Comparison of ENCODE assay signal across 13 cellular contexts in genomic region chr7:116399808-116400207, GRCh38.
DNase-seq lines count a peak whose midpoint lies in the region; FAIRE-seq and TF ChIP-seq lines count a peak whose summit lies in the region.
"Had no signal": no experiment of that assay in that cellular context is flagged by ENCODE, and none has a peak within 500 bp of the region (broad histone marks: within the 10 kb centered on the region; RNA-seq: fewer than 3 reads in every experiment).

No MANE protein-coding gene starts in this region.

- peak; percentile 17 for TF ChIP-seq EP300 in neural cell (conservative IDR thresholded peaks at IDR 0.05; ENCODE audit: poor library complexity, severe bottlenecking)

- no peak for TF ChIP-seq CTCF in epithelial cell of esophagus (IDR thresholded peaks at IDR 0.05; ENCODE audit: insufficient read depth, low read depth, low read length, missing control alignments)
- TF ChIP-seq CTCF in neural cell (IDR thresholded peaks at IDR 0.05; ENCODE audit: poor library complexity, severe bottlenecking) = no peak
- no peak for TF ChIP-seq CTCF in prostate gland (IDR thresholded peaks at IDR 0.05)

- H3K9me2 ChIP-seq in neural cell (ENCODE audit: insufficient read depth, low read length) = no peaks in the 10 kb centered on the region

- no peaks in the 10 kb centered on the region for H3K4me1 ChIP-seq in prostate gland (replicated peaks)

- H4K20me1 ChIP-seq in neural cell (ENCODE audit: insufficient read depth) = no peaks in the 10 kb centered on the region

- H3K36me3 ChIP-seq in neural cell (ENCODE audit: insufficient read depth, low read length) (no peaks in the 10 kb centered on the region), prostate gland (no peaks in the 10 kb centered on the region)

- no peak overlapping the region for H2AFZ ChIP-seq in neural cell (ENCODE audit: low read depth, low read length)

- H3K27me3 ChIP-seq in neural cell (ENCODE audit: insufficient read depth, low read depth, low read length) (no peaks in the 10 kb centered on the region), prostate gland (replicated peaks; ENCODE audit: insufficient read depth) (no peaks in the 10 kb centered on the region)

- H3K4me2 ChIP-seq in neural cell (ENCODE audit: low read length) = no peak overlapping the region

- H3K27ac ChIP-seq in neural cell (ENCODE audit: low read length) = no peak overlapping the region
- no peak overlapping the region for H3K27ac ChIP-seq in prostate gland

- FAIRE-seq in RCC 7860 (lab: Jason Lieb, UNC) (peak; percentile 84), GM19239 (lab: Jason Lieb, UNC) (no peak), GM12891 (lab: Jason Lieb, UNC) (no peak)

- peak; percentile 63 for DNase-seq in ELR (ENCODE audit: low read depth)
- peak; percentile 79 for DNase-seq in RCC 7860 (ENCODE audit: low spot score)
- peak; percentile 68 for DNase-seq in epithelial cell of esophagus (ENCODE audit: low read depth)
- DNase-seq in GM19239 (ENCODE audit: insufficient read length, low spot score) = no peak
- no peak for DNase-seq in prostate gland (ENCODE audit: low spot score)
- no peak for DNase-seq in GM12891 (ENCODE audit: insufficient read length, low spot score)
- no peak for DNase-seq in NCI-H2029 treated with DMSO at 0.1 percent for 48 hours (lab: John Stamatoyannopoulos, UW)
- DNase-seq: activated CD8-positive, alpha-beta memory T cell treated with anti-CD3 and anti-CD28 coated beads, Interleukin-2, amount 10 ng/mL, durations not matched to agents 7 days and 5 days; CD4-positive, alpha-beta T cell; effector memory CD8-positive, alpha-beta T cell; stimulated activated CD4-positive, alpha-beta T cell treated with anti-CD3 and anti-CD28 coated beads, Interleukin-4, amount 100 ng/mL, for 4 hours; stimulated activated naive CD8-positive, alpha-beta T cell treated with anti-CD3 and anti-CD28 coated beads, Interleukin-15, amount 100 ng/mL, for 72 hours had no signal

- TF ChIP-seq RAD21 in neural cell (conservative IDR thresholded peaks at IDR 0.05) = no peak

- H3K9me3 ChIP-seq in neural cell (ENCODE audit: low read length) (no peaks in the 10 kb centered on the region), prostate gland (no peaks in the 10 kb centered on the region)

- no peaks in the 10 kb centered on the region for H3K79me2 ChIP-seq in neural cell (replicated peaks; ENCODE audit: insufficient read depth, low read length)

- no peak overlapping the region for H3K9ac ChIP-seq in neural cell (ENCODE audit: low read length)

- intact Hi-C loops in prostate gland (cut with DNase I) = loop anchor here (10.0 kb wide), 1 partner anchor 125 kb away; no protein-coding TSS in a partner anchor

- TF ChIP-seq POLR2A in prostate gland (IDR thresholded peaks at IDR 0.05) (no peak), GM12891 (IDR thresholded peaks at IDR 0.05; ENCODE audit: low read depth, low read length) (no peak)

- no peak overlapping the region for H3K4me3 ChIP-seq in epithelial cell of esophagus (ENCODE audit: low read length)
- no peak overlapping the region for H3K4me3 ChIP-seq in neural cell (ENCODE audit: low read length)
- H3K4me3 ChIP-seq in prostate gland = no peak overlapping the region

- no peaks in the 10 kb centered on the region for H3F3A ChIP-seq in neural cell (ENCODE audit: insufficient read depth, low read length, poor library complexity, severe bottlenecking)

TF ChIP-seq in neural cell, 6 proteins besides CTCF, POLR2A, EP300 and RAD21:
- TF ChIP-seq EZH2 (IDR thresholded peaks at IDR 0.05; ENCODE audit: borderline replicate concordance, insufficient read depth, low read length, poor library complexity, severe bottlenecking) (no peak), TAF1 (IDR thresholded peaks at IDR 0.05; ENCODE audit: low read depth) (no peak), REST (IDR thresholded peaks at IDR 0.05; ENCODE audit: borderline replicate concordance) (no peak), SMC3 (conservative IDR thresholded peaks at IDR 0.05; ENCODE audit: poor library complexity) (no peak), POLR2AphosphoS5 (IDR thresholded peaks at IDR 0.05) (no peak), MXI1 (conservative IDR thresholded peaks at IDR 0.05; ENCODE audit: poor library complexity, severe bottlenecking) (no peak)

TF ChIP-seq in GM12891, 5 proteins besides CTCF, POLR2A, EP300 and RAD21:
- TF ChIP-seq TAF1 (IDR thresholded peaks at IDR 0.05; ENCODE audit: low read depth, low read length) (no peak), PAX5 (IDR thresholded peaks at IDR 0.05; ENCODE audit: insufficient read depth, low read length, severe bottlenecking) (no peak), POU2F2 (IDR thresholded peaks at IDR 0.05; ENCODE audit: low read depth, low read length) (no peak), SPI1 (IDR thresholded peaks at IDR 0.05; ENCODE audit: low read depth, low read length) (no peak), POLR2AphosphoS5 (IDR thresholded peaks at IDR 0.05; ENCODE audit: low read depth, low read length) (no peak)
TF ChIP-seq in GM12891: peak in this region for 0.

Comparison
In these comparisons a context has a peak if more than half of its experiments do, and no peak if none do; other contexts are left out.
1. DNase-seq: peak in ELR (single experiment), RCC 7860 (single experiment) and epithelial cell of esophagus (single experiment); none in GM19239 (single experiment), prostate gland (single experiment), GM12891 (single experiment) and NCI-H2029 treated with DMSO at 0.1 percent for 48 hours (single experiment).